In the genomic region with DNA sequence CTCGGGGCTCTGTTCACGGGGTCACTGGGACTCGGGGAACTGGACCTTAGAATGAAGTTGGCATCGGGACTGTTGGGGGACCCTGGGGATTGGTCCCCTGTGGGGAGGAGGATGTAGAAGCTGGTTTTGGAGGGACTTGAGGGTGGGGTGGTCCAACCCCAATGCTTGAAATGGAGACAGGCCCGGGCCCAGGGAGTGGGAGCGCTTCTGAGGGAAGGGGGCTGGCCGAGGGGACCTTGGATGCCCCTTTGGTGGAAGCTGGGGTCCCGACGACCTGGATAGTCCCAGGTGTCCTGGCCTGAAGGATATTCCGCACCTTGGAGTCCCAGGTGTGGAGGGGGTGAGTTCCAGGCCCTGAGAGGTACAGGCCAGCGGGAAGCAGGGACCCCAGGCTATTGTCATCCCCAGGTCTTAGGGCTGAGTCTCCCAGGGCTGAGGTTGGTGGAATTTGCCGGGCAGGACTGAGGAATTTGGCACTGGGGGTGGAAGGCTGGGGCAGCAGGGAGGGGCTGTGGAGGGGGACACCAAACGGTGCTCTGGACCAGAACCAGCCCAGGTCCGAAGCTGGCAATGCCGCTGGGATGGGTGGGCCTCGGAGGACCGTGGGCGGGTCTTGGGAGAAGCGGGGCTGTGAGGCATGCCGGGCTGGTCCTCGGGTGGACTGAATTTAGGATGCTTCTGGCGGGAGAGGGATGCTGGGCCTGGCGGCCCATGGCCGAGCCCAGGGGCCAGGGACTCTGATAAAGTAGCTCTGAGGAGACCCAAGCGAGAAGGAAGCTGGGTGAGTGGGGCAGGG, we compare ENCODE assay signal across 2 cellular contexts.
TF ChIP-seq lines count a peak whose summit lies in the region.

No MANE protein-coding gene starts in this region.

TF ChIP-seq in GM23338, 12 proteins besides CTCF, POLR2A, EP300 and RAD21 (continued from another document and continues in another):
- TF ChIP-seq JUNB (IDR thresholded peaks at IDR 0.05; ENCODE audit: unreplicated experiment) (no peak), STAT1 (IDR thresholded peaks at IDR 0.05; ENCODE audit: unreplicated experiment) (no peak), ZNF114 (CRISPR knock-in tag; IDR thresholded peaks at IDR 0.05) (no peak), CREB1 (CRISPR knock-in tag; IDR thresholded peaks at IDR 0.05; ENCODE audit: low read depth) (no peak), ZNF331 (CRISPR knock-in tag; IDR thresholded peaks at IDR 0.05; ENCODE audit: low read depth) (no peak), NANOG (IDR thresholded peaks at IDR 0.05; ENCODE audit: borderline replicate concordance) (no peak), POLR2AphosphoS5 (IDR thresholded peaks at IDR 0.05; ENCODE audit: low read depth) (no peak), EZH2phosphoT487 (IDR thresholded peaks at IDR 0.05; ENCODE audit: unreplicated experiment) (no peak)
- TF ChIP-seq, protein P1, sequence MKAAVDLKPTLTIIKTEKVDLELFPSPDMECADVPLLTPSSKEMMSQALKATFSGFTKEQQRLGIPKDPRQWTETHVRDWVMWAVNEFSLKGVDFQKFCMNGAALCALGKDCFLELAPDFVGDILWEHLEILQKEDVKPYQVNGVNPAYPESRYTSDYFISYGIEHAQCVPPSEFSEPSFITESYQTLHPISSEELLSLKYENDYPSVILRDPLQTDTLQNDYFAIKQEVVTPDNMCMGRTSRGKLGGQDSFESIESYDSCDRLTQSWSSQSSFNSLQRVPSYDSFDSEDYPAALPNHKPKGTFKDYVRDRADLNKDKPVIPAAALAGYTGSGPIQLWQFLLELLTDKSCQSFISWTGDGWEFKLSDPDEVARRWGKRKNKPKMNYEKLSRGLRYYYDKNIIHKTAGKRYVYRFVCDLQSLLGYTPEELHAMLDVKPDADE (IDR thresholded peaks at IDR 0.05), result no peak
- TF ChIP-seq, protein P2, sequence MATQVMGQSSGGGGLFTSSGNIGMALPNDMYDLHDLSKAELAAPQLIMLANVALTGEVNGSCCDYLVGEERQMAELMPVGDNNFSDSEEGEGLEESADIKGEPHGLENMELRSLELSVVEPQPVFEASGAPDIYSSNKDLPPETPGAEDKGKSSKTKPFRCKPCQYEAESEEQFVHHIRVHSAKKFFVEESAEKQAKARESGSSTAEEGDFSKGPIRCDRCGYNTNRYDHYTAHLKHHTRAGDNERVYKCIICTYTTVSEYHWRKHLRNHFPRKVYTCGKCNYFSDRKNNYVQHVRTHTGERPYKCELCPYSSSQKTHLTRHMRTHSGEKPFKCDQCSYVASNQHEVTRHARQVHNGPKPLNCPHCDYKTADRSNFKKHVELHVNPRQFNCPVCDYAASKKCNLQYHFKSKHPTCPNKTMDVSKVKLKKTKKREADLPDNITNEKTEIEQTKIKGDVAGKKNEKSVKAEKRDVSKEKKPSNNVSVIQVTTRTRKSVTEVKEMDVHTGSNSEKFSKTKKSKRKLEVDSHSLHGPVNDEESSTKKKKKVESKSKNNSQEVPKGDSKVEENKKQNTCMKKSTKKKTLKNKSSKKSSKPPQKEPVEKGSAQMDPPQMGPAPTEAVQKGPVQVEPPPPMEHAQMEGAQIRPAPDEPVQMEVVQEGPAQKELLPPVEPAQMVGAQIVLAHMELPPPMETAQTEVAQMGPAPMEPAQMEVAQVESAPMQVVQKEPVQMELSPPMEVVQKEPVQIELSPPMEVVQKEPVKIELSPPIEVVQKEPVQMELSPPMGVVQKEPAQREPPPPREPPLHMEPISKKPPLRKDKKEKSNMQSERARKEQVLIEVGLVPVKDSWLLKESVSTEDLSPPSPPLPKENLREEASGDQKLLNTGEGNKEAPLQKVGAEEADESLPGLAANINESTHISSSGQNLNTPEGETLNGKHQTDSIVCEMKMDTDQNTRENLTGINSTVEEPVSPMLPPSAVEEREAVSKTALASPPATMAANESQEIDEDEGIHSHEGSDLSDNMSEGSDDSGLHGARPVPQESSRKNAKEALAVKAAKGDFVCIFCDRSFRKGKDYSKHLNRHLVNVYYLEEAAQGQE (IDR thresholded peaks at IDR 0.05; ENCODE audit: unreplicated experiment), result no peak

TF ChIP-seq in HEK293T, 16 proteins besides CTCF, POLR2A, EP300 and RAD21:
- TF ChIP-seq, protein P3, sequence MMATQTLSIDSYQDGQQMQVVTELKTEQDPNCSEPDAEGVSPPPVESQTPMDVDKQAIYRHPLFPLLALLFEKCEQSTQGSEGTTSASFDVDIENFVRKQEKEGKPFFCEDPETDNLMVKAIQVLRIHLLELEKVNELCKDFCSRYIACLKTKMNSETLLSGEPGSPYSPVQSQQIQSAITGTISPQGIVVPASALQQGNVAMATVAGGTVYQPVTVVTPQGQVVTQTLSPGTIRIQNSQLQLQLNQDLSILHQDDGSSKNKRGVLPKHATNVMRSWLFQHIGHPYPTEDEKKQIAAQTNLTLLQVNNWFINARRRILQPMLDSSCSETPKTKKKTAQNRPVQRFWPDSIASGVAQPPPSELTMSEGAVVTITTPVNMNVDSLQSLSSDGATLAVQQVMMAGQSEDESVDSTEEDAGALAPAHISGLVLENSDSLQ (IDR thresholded peaks at IDR 0.05), result no peak
- TF ChIP-seq TARDBP (IDR thresholded peaks at IDR 0.05) (no peak), ARNT (IDR thresholded peaks at IDR 0.05) (no peak), L3MBTL2 (conservative IDR thresholded peaks at IDR 0.05) (no peak), HDGF (IDR thresholded peaks at IDR 0.05; ENCODE audit: borderline replicate concordance) (no peak), FOXK2 (IDR thresholded peaks at IDR 0.05) (no peak), BHLHE40 (IDR thresholded peaks at IDR 0.05; ENCODE audit: borderline replicate concordance) (no peak), FOXM1 (IDR thresholded peaks at IDR 0.05; ENCODE audit: borderline replicate concordance) (no peak), NFRKB (IDR thresholded peaks at IDR 0.05) (no peak), ZNF384 (IDR thresholded peaks at IDR 0.05) (no peak), LEF1 (IDR thresholded peaks at IDR 0.05; ENCODE audit: borderline replicate concordance) (no peak), CTBP1 (IDR thresholded peaks at IDR 0.05; ENCODE audit: borderline replicate concordance) (no peak), SUZ12 (IDR thresholded peaks at IDR 0.05) (no peak), ELF4 (IDR thresholded peaks at IDR 0.05) (no peak), SP1 (IDR thresholded peaks at IDR 0.05) (no peak), FOXA1 (IDR thresholded peaks at IDR 0.05) (no peak)
TF ChIP-seq in HEK293T: peak in this region for 0.
